Comparison of ENCODE assay signal across 2 cellular contexts in genomic region chr3:129545951-129546350, GRCh38. TPM values are rescaled to one million over a fixed set of nuclear protein-coding genes. Genes with fewer than 3 reads are reported as not detected.
"Had no signal": no experiment of that assay in that cellular context is flagged by ENCODE, and none has a peak within 500 bp of the region (broad histone marks: within the 10 kb centered on the region; RNA-seq: fewer than 3 reads in every experiment).

No MANE protein-coding gene starts in this region.

RNA-seq across cellular contexts. Expression of gene H1-8, which starts 3.0 kb away (rescaled TPM):
- total RNA-seq: G401, GM12878 had no signal

RNA-seq across cellular contexts. Expression of gene RHO, which starts 17.5 kb away (rescaled TPM):
- total RNA-seq: G401, GM12878 had no signal
